In genomic region chr4:11455201-11455835, GRCh38 we compare ENCODE assay signal across 1 cellular context.
TF ChIP-seq lines count a peak whose summit lies in the region.

No MANE protein-coding gene starts in this region.

TF ChIP-seq in SK-N-SH, 30 proteins besides CTCF, POLR2A, EP300 and RAD21 (continued from another document):
- no peak for TF ChIP-seq USF2 (IDR thresholded peaks at IDR 0.05; ENCODE audit: borderline replicate concordance, low read depth, low read length)
